ENCODE assay signal across 20 cellular contexts in genomic region chr1:200838676-200839445, GRCh38. TPM values are rescaled to one million over a fixed set of nuclear protein-coding genes. Genes with fewer than 3 reads are reported as not detected.
A peak's percentile ranks its signal among the peaks of the same experiment; 100 is the strongest.
DNase-seq lines count a peak whose midpoint lies in the region; ATAC-seq, FAIRE-seq and TF ChIP-seq lines count a peak whose summit lies in the region.
"Had no signal": no experiment of that assay in that cellular context is flagged by ENCODE, and none has a peak within 500 bp of the region (broad histone marks: within the 10 kb centered on the region; RNA-seq: fewer than 3 reads in every experiment).

No MANE protein-coding gene starts in this region.

- intact Hi-C loops in left colon (cut with DNase I, micrococcal nuclease), result loop anchor here in 1 of 2 donors (10.0 kb wide), 1 partner anchor 214 kb away; the partner anchor contains the start of gene KIF14

- H3K4me3 ChIP-seq in choroid plexus epithelial cell (ENCODE audit: low read depth, low read length) (no peak overlapping the region), osteoblast (ENCODE audit: insufficient read depth, low read length) (no peak overlapping the region)
- H3K4me3 ChIP-seq: ascending aorta, esophagus muscularis mucosa, left ventricle myocardium inferior, uterus had no signal

- ATAC-seq in GM21515 (IDR thresholded peaks at IDR 0.05; ENCODE audit: unreplicated experiment) (no peak), left colon (no peak), GM18870 (IDR thresholded peaks at IDR 0.05; ENCODE audit: unreplicated experiment) (no peak)
- ATAC-seq: stimulated activated naive CD8-positive, alpha-beta T cell treated with anti-CD3 and anti-CD28 coated beads, Interleukin-15, Interleukin-2, amounts not matched to agents 100 U/mL and 50 U/mL, for 24 hours had no signal

- H3K4me2 ChIP-seq in osteoblast (ENCODE audit: insufficient read depth, low read length), result peak overlapping the region; percentile 23

- peak overlapping the region; percentile 82 for H3K27ac ChIP-seq in osteoblast (ENCODE audit: low read depth, low read length)
- H3K27ac ChIP-seq: ascending aorta, esophagus muscularis mucosa, left ventricle myocardium inferior, uterus had no signal

- no peaks in the 10 kb centered on the region for H3K9me3 ChIP-seq in osteoblast (ENCODE audit: low read depth, low read length)
- H3K9me3 ChIP-seq: esophagus muscularis mucosa, uterus had no signal

- DNase-seq in EH (ENCODE audit: low read depth), result peak; percentile 83
- DNase-seq in LHCN-M2 (ENCODE audit: low read depth), result peak; percentile 55
- DNase-seq in choroid plexus epithelial cell (ENCODE audit: low read depth), result peak; percentile 59
- no peak for DNase-seq in osteoblast (ENCODE audit: insufficient read length, low spot score, missing footprints)
- DNase-seq in left colon, result no peak
- no peak for DNase-seq in RCC 7860 (ENCODE audit: low spot score)
- DNase-seq: activated CD4-positive, CD25-positive, alpha-beta regulatory T cell; activated effector memory CD4-positive, alpha-beta T cell treated with anti-CD3 and anti-CD28 coated beads, Interleukin-2, amount 50 U/mL, for 16 hours; left ventricle myocardium inferior; NCI-H2081; NCI-H774; RPMI8226; stimulated activated naive CD8-positive, alpha-beta T cell treated with anti-CD3 and anti-CD28 coated beads, Interleukin-15, Interleukin-2, amounts not matched to agents 100 U/mL and 50 U/mL, for 24 hours; uterus had no signal

- H3K36me3 ChIP-seq in osteoblast (ENCODE audit: insufficient read depth, low read length), result peaks cover 28% of the 10 kb centered on the region
- H3K36me3 ChIP-seq: uterus had no signal

- H3K27me3 ChIP-seq in osteoblast (ENCODE audit: insufficient read depth, low read length), result no peaks in the 10 kb centered on the region
- H3K27me3 ChIP-seq: ascending aorta, esophagus muscularis mucosa, uterus had no signal

- peaks cover 6% of the 10 kb centered on the region for H4K20me1 ChIP-seq in osteoblast (ENCODE audit: insufficient read depth, low read length)

- H3K4me1 ChIP-seq in osteoblast (ENCODE audit: insufficient read depth, low read length), result peaks cover 22% of the 10 kb centered on the region
- H3K4me1 ChIP-seq: ascending aorta, left ventricle myocardium inferior had no signal

- H2AFZ ChIP-seq in osteoblast (ENCODE audit: low read length), result no peak overlapping the region

- H3K79me2 ChIP-seq in osteoblast (ENCODE audit: insufficient read depth, low read length), result peaks cover 36% of the 10 kb centered on the region

- FAIRE-seq in RCC 7860 (lab: Jason Lieb, UNC), result no peak

- TF ChIP-seq CTCF in choroid plexus epithelial cell (conservative IDR thresholded peaks at IDR 0.05; ENCODE audit: low read depth, low read length) (no peak), osteoblast (IDR thresholded peaks at IDR 0.05; ENCODE audit: extremely low read depth, low read depth, low read length) (no peak)

RNA-seq across cellular contexts. Expression of gene GPR25, which starts 33.9 kb away (rescaled TPM):
- total RNA-seq in LHCN-M2 (2014; rRNA removed) (not detected in 2 replicates), osteoblast (not detected in 2 replicates), left colon (under 1 TPM in 1 of 2 donors, not detected in 1; 0.64 TPM)
- polyA plus RNA-seq in LHCN-M2 (2012), result not detected
- total RNA-seq: ascending aorta, esophagus muscularis mucosa, H4, left ventricle myocardium inferior had no signal
- polyA plus RNA-seq: BJ had no signal

RNA-seq across cellular contexts. Expression of gene INAVA, which starts 55.8 kb away (rescaled TPM):
- total RNA-seq in LHCN-M2 (2014; rRNA removed) (0.63 and 1.5 TPM in 2 replicates), osteoblast (under 0.01 and 0.36 TPM in 2 replicates), left colon (100 to 1,000 TPM; 172 to 195 TPM)
- polyA plus RNA-seq in LHCN-M2 (2012), result 0.51 TPM
- total RNA-seq: ascending aorta had no signal

Comparison
In these comparisons a context has a peak if more than half of its experiments do, and no peak if none do; other contexts are left out.
1. DNase-seq: peak in EH (single experiment), LHCN-M2 (single experiment) and choroid plexus epithelial cell (single experiment); none in osteoblast (single experiment), left colon (0 of 2) and RCC 7860 (single experiment).
2. RNA of gene INAVA, which starts 55.8 kb away (total RNA-seq): 172 to 195 TPM in left colon; 0.63 to 1.5 TPM in LHCN-M2 and under 0.01 to 0.36 TPM in osteoblast; every median in the first group is over 10 times any median in the second.